ENCODE assay signal across 21 cellular contexts in genomic region chr11:66281001-66281400, GRCh38. TPM values are rescaled to one million over a fixed set of nuclear protein-coding genes. Genes with fewer than 3 reads are reported as not detected.
DNase-seq lines count a peak whose midpoint lies in the region; ATAC-seq and TF ChIP-seq lines count a peak whose summit lies in the region.
"Had no signal": no experiment of that assay in that cellular context is flagged by ENCODE, and none has a peak within 500 bp of the region (broad histone marks: within the 10 kb centered on the region; RNA-seq: fewer than 3 reads in every experiment).

No MANE protein-coding gene starts in this region.

- TF ChIP-seq POLR2A in gastrocnemius medialis (IDR thresholded peaks at IDR 0.05) = no peak

- no peak overlapping the region for H4K91ac ChIP-seq in mesenchymal stem cell (ENCODE audit: low read length)

- CTCF ChIA-PET in activated naive CD4-positive, alpha-beta T cell treated with anti-CD3 and anti-CD28 coated beads, Interleukin-2, amount 10 ng/mL, durations not matched to agents 7 days and 5 days (lab: Charles Lee) = interaction anchor here (0.7 to 1.5 kb wide), 4 partner anchors 9 to 30 kb away, joined by 3 to 4 read pairs (median 3); no protein-coding TSS in a partner anchor

- intact Hi-C loops in gastrocnemius medialis (cut with DNase I; ENCODE audit: low total_unique reads) = no loop called here

- H2BK15ac ChIP-seq in mesenchymal stem cell (ENCODE audit: low read depth, poor library complexity, severe bottlenecking) = no peak overlapping the region

- peaks cover 8% of the 10 kb centered on the region for H3K36me3 Mint-ChIP-seq in activated naive CD4-positive, alpha-beta T cell treated with anti-CD3 and anti-CD28 coated beads, Interleukin-2, amount 10 ng/mL, durations not matched to agents 7 days and 5 days
- no peaks in the 10 kb centered on the region for H3K36me3 Mint-ChIP-seq in type B pancreatic cell

- H3K27me3 ChIP-seq in NT2/D1 (ENCODE audit: insufficient read depth, insufficient read length) (no peaks in the 10 kb centered on the region), mesenchymal stem cell (ENCODE audit: control insufficient read depth in 1 of 2, insufficient read depth in 1 of 2, low read length in 2 of 2) (peaks cover 7 to 13% of the 10 kb centered on the region in 2 experiments), gastrocnemius medialis (no peaks in the 10 kb centered on the region)
- no peaks in the 10 kb centered on the region for H3K27me3 ChIP-seq in effector memory CD4-positive, alpha-beta T cell (replicated peaks; ENCODE audit: control insufficient read depth, insufficient read depth, low read length, poor library complexity, severe bottlenecking)

- in situ Hi-C loops in gastrocnemius medialis (cut with MboI; ENCODE audit: low sequenced_read_pairs in 4 of 4) = loop anchor here in 1 of 4 donors (10.0 kb wide), 1 partner anchor 56 kb away; no protein-coding TSS in a partner anchor

- H3K4me3 Mint-ChIP-seq in activated naive CD4-positive, alpha-beta T cell treated with anti-CD3 and anti-CD28 coated beads, Interleukin-2, amount 10 ng/mL, durations not matched to agents 7 days and 5 days = no peak overlapping the region
- peak overlapping the region; percentile 69 for H3K4me3 Mint-ChIP-seq in type B pancreatic cell
- H3K4me3 Mint-ChIP-seq: activated CD4-positive, alpha-beta T cell treated with anti-CD3 and anti-CD28 coated beads for 36 hours had no signal

- H3K4me1 ChIP-seq in NT2/D1 (ENCODE audit: insufficient read depth, insufficient read length) (peaks cover 27% of the 10 kb centered on the region), mesenchymal stem cell (ENCODE audit: control insufficient read depth, insufficient read depth, low read depth, low read length) (peaks cover 37% of the 10 kb centered on the region), gastrocnemius medialis (peaks cover 10% of the 10 kb centered on the region in 2 donors)
- H3K4me1 ChIP-seq in effector memory CD4-positive, alpha-beta T cell (ENCODE audit: control insufficient read depth, insufficient read depth, low read length, poor library complexity, severe bottlenecking) = peaks cover 28% of the 10 kb centered on the region

- ATAC-seq in HG02870 (IDR thresholded peaks at IDR 0.05; ENCODE audit: unreplicated experiment) = no peak
- no peak for ATAC-seq in gastrocnemius medialis
- ATAC-seq: activated CD4-positive, alpha-beta T cell treated with anti-CD3 and anti-CD28 coated beads for 36 hours; left colon; stimulated activated naive CD8-positive, alpha-beta T cell treated with anti-CD3 and anti-CD28 coated beads, Interleukin-15, amount 100 ng/mL, for 72 hours had no signal

- H3K14ac ChIP-seq in mesenchymal stem cell (ENCODE audit: low read length in 2 of 2) = no peak overlapping the region

- peaks cover 20% of the 10 kb centered on the region for H3K79me1 ChIP-seq in mesenchymal stem cell (replicated peaks; ENCODE audit: low read length, poor library complexity, severe bottlenecking)

- no peaks in the 10 kb centered on the region for H3K9me3 Mint-ChIP-seq in activated naive CD4-positive, alpha-beta T cell treated with anti-CD3 and anti-CD28 coated beads, Interleukin-2, amount 10 ng/mL, durations not matched to agents 7 days and 5 days
- no peaks in the 10 kb centered on the region for H3K9me3 Mint-ChIP-seq in type B pancreatic cell
- H3K9me3 Mint-ChIP-seq: stimulated activated naive CD8-positive, alpha-beta T cell treated with anti-CD3 and anti-CD28 coated beads, Interleukin-15, amount 100 ng/mL, for 72 hours had no signal

- peaks cover 36% of the 10 kb centered on the region for H3K27me3 Mint-ChIP-seq in activated naive CD4-positive, alpha-beta T cell treated with anti-CD3 and anti-CD28 coated beads, Interleukin-2, amount 10 ng/mL, durations not matched to agents 7 days and 5 days
- H3K27me3 Mint-ChIP-seq in type B pancreatic cell = peaks cover 4% of the 10 kb centered on the region
- H3K27me3 Mint-ChIP-seq: activated CD4-positive, alpha-beta T cell treated with anti-CD3 and anti-CD28 coated beads for 36 hours had no signal

- no peak overlapping the region for H3K4me3 ChIP-seq in NT2/D1 (ENCODE audit: insufficient read length, low read depth)
- no peak overlapping the region for H3K4me3 ChIP-seq in mesenchymal stem cell (ENCODE audit: insufficient read depth in 1 of 2, low read depth in 1 of 2, low read length in 2 of 2)
- H3K4me3 ChIP-seq in effector memory CD4-positive, alpha-beta T cell (ENCODE audit: insufficient read depth, low read depth, low read length, poor library complexity, severe bottlenecking) = no peak overlapping the region
- no peak overlapping the region for H3K4me3 ChIP-seq in gastrocnemius medialis
- H3K4me3 ChIP-seq: cardiac muscle cell had no signal

- no peak overlapping the region for H3K4me2 ChIP-seq in mesenchymal stem cell (ENCODE audit: low read length, poor library complexity, severe bottlenecking)

- H2BK5ac ChIP-seq in mesenchymal stem cell (ENCODE audit: low read depth, low read length, poor library complexity, severe bottlenecking) = no peak overlapping the region

- no peak overlapping the region for H2BK120ac ChIP-seq in mesenchymal stem cell (ENCODE audit: low read depth, low read length)

- peak overlapping the region; percentile 24 for H3K27ac Mint-ChIP-seq in activated naive CD4-positive, alpha-beta T cell treated with anti-CD3 and anti-CD28 coated beads, Interleukin-2, amount 10 ng/mL, durations not matched to agents 7 days and 5 days
- peak overlapping the region; percentile 79 for H3K27ac Mint-ChIP-seq in type B pancreatic cell
- H3K27ac Mint-ChIP-seq: activated CD4-positive, alpha-beta T cell treated with anti-CD3 and anti-CD28 coated beads for 36 hours; stimulated activated naive CD8-positive, alpha-beta T cell treated with anti-CD3 and anti-CD28 coated beads, Interleukin-15, amount 100 ng/mL, for 72 hours had no signal

- peaks cover 38% of the 10 kb centered on the region for H3K36me3 ChIP-seq in NT2/D1 (ENCODE audit: insufficient read depth, insufficient read length, low read length)
- peaks cover 32 to 43% of the 10 kb centered on the region in 2 experiments for H3K36me3 ChIP-seq in mesenchymal stem cell (ENCODE audit: control insufficient read depth in 1 of 2, insufficient read depth in 2 of 2, low read depth in 1 of 2, low read length in 2 of 2)
- no peaks in the 10 kb centered on the region for H3K36me3 ChIP-seq in effector memory CD4-positive, alpha-beta T cell (ENCODE audit: control insufficient read depth, insufficient read depth, low read length)
- H3K36me3 ChIP-seq in gastrocnemius medialis = peaks cover 0 to 8% of the 10 kb centered on the region in 2 donors
- H3K36me3 ChIP-seq: cardiac muscle cell had no signal

- H3K9ac ChIP-seq in NT2/D1 (ENCODE audit: insufficient read length, low read depth) = peak overlapping the region; percentile 17
- H3K9ac ChIP-seq in mesenchymal stem cell (ENCODE audit: low read length) = no peak overlapping the region

- no peak overlapping the region for H2BK12ac ChIP-seq in mesenchymal stem cell (ENCODE audit: low read length in 2 of 2)

- TF ChIP-seq CTCF in type B pancreatic cell (conservative IDR thresholded peaks at IDR 0.05) (no peak), gastrocnemius medialis (IDR thresholded peaks at IDR 0.05 in 4 of 5, conservative IDR thresholded peaks at IDR 0.05 in 1 of 5) (no peak)

- H4K8ac ChIP-seq in mesenchymal stem cell (ENCODE audit: low read length) = no peak overlapping the region

- H3K27ac ChIP-seq in mesenchymal stem cell (ENCODE audit: low read length, poor library complexity, severe bottlenecking) = no peak overlapping the region
- no peak overlapping the region for H3K27ac ChIP-seq in effector memory CD4-positive, alpha-beta T cell (ENCODE audit: insufficient read depth, low read length, poor library complexity, severe bottlenecking)
- H3K27ac ChIP-seq in gastrocnemius medialis = no peak overlapping the region
- H3K27ac ChIP-seq: cardiac muscle cell had no signal

- H3K4me1 Mint-ChIP-seq in activated naive CD4-positive, alpha-beta T cell treated with anti-CD3 and anti-CD28 coated beads, Interleukin-2, amount 10 ng/mL, durations not matched to agents 7 days and 5 days = peaks cover 43% of the 10 kb centered on the region
- H3K4me1 Mint-ChIP-seq in type B pancreatic cell (ENCODE audit: unreplicated experiment) = peaks cover 21% of the 10 kb centered on the region

- H3K4ac ChIP-seq in mesenchymal stem cell (ENCODE audit: low read depth in 1 of 2, low read length in 2 of 2) = no peak overlapping the region

- H3K23ac ChIP-seq in mesenchymal stem cell (ENCODE audit: low read length in 2 of 2) = no peak overlapping the region

- H3K9me3 ChIP-seq in NT2/D1 (ENCODE audit: insufficient read depth, low read length) = no peaks in the 10 kb centered on the region
- no peaks in the 10 kb centered on the region for H3K9me3 ChIP-seq in mesenchymal stem cell (ENCODE audit: control insufficient read depth, low read length)
- H3K9me3 ChIP-seq in effector memory CD4-positive, alpha-beta T cell (ENCODE audit: control insufficient read depth, low read length) = no peaks in the 10 kb centered on the region
- no peaks in the 10 kb centered on the region for H3K9me3 ChIP-seq in gastrocnemius medialis

- 71% methylated on average over 5 of the region's 6 CpGs for WGBS in mesenchymal stem cell

- H2AK5ac ChIP-seq in mesenchymal stem cell (ENCODE audit: low read length, severe bottlenecking) = no peak overlapping the region

- DNase-seq in activated naive CD4-positive, alpha-beta T cell treated with anti-CD3 and anti-CD28 coated beads, Interleukin-2, amount 10 ng/mL, durations not matched to agents 7 days and 5 days = no peak
- DNase-seq in activated naive CD4-positive, alpha-beta T cell treated with anti-CD3 and anti-CD28 coated beads, Interleukin-2, amount 50 U/mL, for 16 hours = no peak
- DNase-seq in NT2/D1 (ENCODE audit: low read depth, low spot score) = no peak
- DNase-seq in mesenchymal stem cell = peak; percentile 32
- no peak for DNase-seq in type B pancreatic cell (ENCODE audit: extremely low spot score, unreplicated experiment)
- DNase-seq in effector memory CD4-positive, alpha-beta T cell = no peak
- DNase-seq in gastrocnemius medialis = no peak
- DNase-seq: ACHN; activated CD4-positive, alpha-beta T cell treated with anti-CD3 and anti-CD28 coated beads for 36 hours; activated CD8-positive, alpha-beta memory T cell treated with anti-CD3 and anti-CD28 coated beads, Interleukin-2, amount 50 U/mL, for 48 hours; effector CD8-positive, alpha-beta T cell; NCI-H146; NCI-H226; SHP77; stimulated activated CD4-positive, alpha-beta T cell treated with anti-CD3 and anti-CD28 coated beads, Interleukin-12 subunit alpha, Interleukin-12 subunit beta, amount 100 ng/mL, for 4 hours; stimulated activated naive CD8-positive, alpha-beta T cell treated with anti-CD3 and anti-CD28 coated beads, Interleukin-15, amount 100 ng/mL, for 72 hours; T1000 had no signal

- H3K18ac ChIP-seq in mesenchymal stem cell (ENCODE audit: low read depth in 1 of 2, low read length in 2 of 2) = no peak overlapping the region

- no peak overlapping the region for H2AFZ ChIP-seq in mesenchymal stem cell (ENCODE audit: low read depth, low read length)

RNA-seq across cellular contexts. Expression of gene CNIH2, which starts 3.0 kb away (rescaled TPM):
- 0.77 TPM for polyA plus RNA-seq in mesenchymal stem cell (2013, experiment 1 of 2)
- polyA plus RNA-seq in mesenchymal stem cell (2013, experiment 2 of 2) = 0.84 TPM
- total RNA-seq in type B pancreatic cell (ENCODE audit: low replicate concordance) (21.3 and 23.2 TPM in 2 replicates), gastrocnemius medialis (not detected)

RNA-seq across cellular contexts. Expression of gene YIF1A, which starts 7.9 kb away (rescaled TPM):
- 314 TPM for polyA plus RNA-seq in mesenchymal stem cell (2013, experiment 1 of 2)
- polyA plus RNA-seq in mesenchymal stem cell (2013, experiment 2 of 2) = 328 TPM
- total RNA-seq in type B pancreatic cell (ENCODE audit: low replicate concordance) = 87.0 and 133 TPM in 2 replicates
- total RNA-seq in gastrocnemius medialis = 100 to 1,000 TPM; 106 to 137 (median 113) TPM

RNA-seq across cellular contexts. Expression of gene TMEM151A, which starts 10.7 kb away (rescaled TPM):
- 0.44 TPM for polyA plus RNA-seq in mesenchymal stem cell (2013, experiment 1 of 2)
- polyA plus RNA-seq in mesenchymal stem cell (2013, experiment 2 of 2) = 0.38 TPM
- total RNA-seq in type B pancreatic cell (ENCODE audit: low replicate concordance) (2.1 and 2.6 TPM in 2 replicates), gastrocnemius medialis (not detected)
- total RNA-seq: activated CD4-positive, alpha-beta T cell treated with anti-CD3 and anti-CD28 coated beads for 36 hours; ureter had no signal

RNA-seq across cellular contexts. Expression of gene RAB1B, which starts 12.6 kb away (rescaled TPM):
- 157 TPM for polyA plus RNA-seq in mesenchymal stem cell (2013, experiment 1 of 2)
- 154 TPM for polyA plus RNA-seq in mesenchymal stem cell (2013, experiment 2 of 2)
- total RNA-seq in type B pancreatic cell (ENCODE audit: low replicate concordance) (96.4 and 122 TPM in 2 replicates), gastrocnemius medialis (100 to 1,000 TPM in 3 of 4 donors, 10 to 100 TPM in 1; 96.0 to 194 (median 130) TPM)

RNA-seq across cellular contexts. Expression of gene KLC2, which starts 23.5 kb away (rescaled TPM):
- 22.6 TPM for polyA plus RNA-seq in mesenchymal stem cell (2013, experiment 1 of 2)
- 23.2 TPM for polyA plus RNA-seq in mesenchymal stem cell (2013, experiment 2 of 2)
- total RNA-seq in type B pancreatic cell (ENCODE audit: low replicate concordance) (31.1 and 49.6 TPM in 2 replicates), gastrocnemius medialis (10 to 100 TPM; 28.4 to 58.7 (median 51.2) TPM)

Comparison
In these comparisons a context has a peak if more than half of its experiments do, and no peak if none do; other contexts are left out.
1. RNA of gene CNIH2, which starts 3.0 kb away (total RNA-seq): 21.3 to 23.2 TPM in type B pancreatic cell; not detected in gastrocnemius medialis; every median in the first group is over 10 times any median in the second.